18 cellular contexts compared by ENCODE assay signal in the genomic region with DNA sequence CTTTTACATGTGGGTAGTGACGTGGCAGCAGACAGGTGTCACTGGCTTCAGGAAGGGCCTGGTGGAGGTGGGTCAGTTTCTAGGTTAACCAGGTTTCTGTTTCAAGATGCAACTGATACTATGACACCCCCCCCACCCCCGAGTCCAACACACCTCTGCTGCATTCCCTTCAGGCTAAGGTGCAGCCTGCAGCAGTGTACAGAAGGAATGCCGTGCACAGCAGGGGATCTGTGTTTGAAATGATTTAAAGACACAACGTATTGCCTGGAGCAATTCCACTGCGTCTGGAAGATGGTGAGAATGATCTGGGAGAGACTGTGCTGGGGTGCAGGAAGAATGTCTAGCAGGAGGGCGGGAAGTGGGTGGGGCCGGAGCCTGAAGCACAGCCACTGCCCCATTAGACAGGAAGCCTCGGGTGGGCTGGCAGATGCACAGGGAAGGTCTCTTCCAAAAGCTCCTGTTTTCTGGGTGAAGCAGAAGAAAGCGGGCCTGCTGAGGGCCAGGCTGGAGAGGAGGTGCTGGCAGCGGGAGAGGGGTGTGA. TPM values are rescaled to one million over a fixed set of nuclear protein-coding genes. Genes with fewer than 3 reads are reported as not detected.
A peak's percentile ranks its signal among the peaks of the same experiment; 100 is the strongest.
DNase-seq lines count a peak whose midpoint lies in the region; ATAC-seq and TF ChIP-seq lines count a peak whose summit lies in the region.
"Had no signal": no experiment of that assay in that cellular context is flagged by ENCODE, and none has a peak within 500 bp of the region (broad histone marks: within the 10 kb centered on the region; RNA-seq: fewer than 3 reads in every experiment).

No MANE protein-coding gene starts in this region.

- H3K27me3 ChIP-seq in breast epithelium = no peaks in the 10 kb centered on the region

- no TSS peak for BruUV-seq in MCF 10A (replicated peaks; lab: Mats Ljungman, UMichigan)

- intact Hi-C loops in MCF 10A (cut with micrococcal nuclease) = no loop called here
- intact Hi-C loops in breast epithelium (cut with DNase I; ENCODE audit: low total_unique reads) = no loop called here
- intact Hi-C loops in left colon (cut with DNase I, micrococcal nuclease) = no loop called here

- no peaks in the 10 kb centered on the region for H3K4me1 ChIP-seq in breast epithelium

- H3K27me3 Mint-ChIP-seq in MCF 10A (ENCODE audit: insufficient read depth, unreplicated experiment) (no peaks in the 10 kb centered on the region), type B pancreatic cell (no peaks in the 10 kb centered on the region)

- H3K27ac ChIP-seq in breast epithelium (no peak overlapping the region), SK-N-MC (peak overlapping the region; percentile 63)
- H3K27ac ChIP-seq: coronary artery, thoracic aorta had no signal

- TF ChIP-seq POLR2A in breast epithelium (IDR thresholded peaks at IDR 0.05) = no peak

- H3K9me3 ChIP-seq in breast epithelium (no peaks in the 10 kb centered on the region), SK-N-MC (ENCODE audit: low read depth, low read length) (no peaks in the 10 kb centered on the region)
- H3K9me3 ChIP-seq: thoracic aorta had no signal

- peak; percentile 16 for ATAC-seq in left colon

- peaks cover 6% of the 10 kb centered on the region for H3K4me1 Mint-ChIP-seq in MCF 10A (ENCODE audit: insufficient read depth, unreplicated experiment)
- peaks cover 7% of the 10 kb centered on the region for H3K4me1 Mint-ChIP-seq in type B pancreatic cell (ENCODE audit: unreplicated experiment)

- no peak overlapping the region for H3K4me3 Mint-ChIP-seq in MCF 10A (ENCODE audit: unreplicated experiment)
- peak overlapping the region; percentile 44 for H3K4me3 Mint-ChIP-seq in type B pancreatic cell
- H3K4me3 Mint-ChIP-seq: brain, CD14-positive monocyte, H9 had no signal

- no peak overlapping the region for H3K9ac ChIP-seq in SK-N-MC (ENCODE audit: insufficient read length)

- H3K36me3 Mint-ChIP-seq in MCF 10A (ENCODE audit: insufficient read depth, unreplicated experiment) (peaks cover 32% of the 10 kb centered on the region), type B pancreatic cell (peaks cover 5% of the 10 kb centered on the region)
- H3K36me3 Mint-ChIP-seq: brain had no signal

- H3K9me3 Mint-ChIP-seq in MCF 10A (ENCODE audit: unreplicated experiment) (no peaks in the 10 kb centered on the region), type B pancreatic cell (no peaks in the 10 kb centered on the region)
- H3K9me3 Mint-ChIP-seq: CD14-positive monocyte, H9 had no signal

- DNase-seq in MCF 10A (ENCODE audit: unreplicated experiment) = peak; percentile 58
- DNase-seq in breast epithelium (ENCODE audit: low spot score in 2 of 2) = no peak
- DNase-seq in SK-N-MC (ENCODE audit: low read depth, low spot score) = peak; percentile 87
- no peak for DNase-seq in left colon
- no peak for DNase-seq in type B pancreatic cell (ENCODE audit: extremely low spot score, unreplicated experiment)
- DNase-seq in NCI-H2171 treated with DMSO at 0.1 percent for 48 hours (lab: John Stamatoyannopoulos, UW) = no peak
- no peak for DNase-seq in stimulated activated CD4-positive, alpha-beta T cell treated with anti-CD3 and anti-CD28 coated beads, Interleukin-12 subunit alpha, Interleukin-12 subunit beta, amount 100 ng/mL, for 4 hours
- no peak for DNase-seq in nucleus accumbens (lab: John Stamatoyannopoulos, UW)
- DNase-seq: activated CD4-positive, CD25-positive, alpha-beta regulatory T cell; H9; hippocampal formation; kidney glomerular epithelial cell; NCI-H2029; Right ventricle myocardium superior had no signal

- no peak for TF ChIP-seq CTCF in MCF 10A (IDR thresholded peaks at IDR 0.05; ENCODE audit: unreplicated experiment)
- TF ChIP-seq CTCF in breast epithelium (IDR thresholded peaks at IDR 0.05) = no peak
- TF ChIP-seq CTCF in type B pancreatic cell (conservative IDR thresholded peaks at IDR 0.05) = no peak

- CTCF ChIA-PET in MCF 10A (lab: Yijun Ruan, JAX) = no interaction called here

- POLR2A ChIA-PET in MCF 10A (lab: Yijun Ruan, JAX) = no interaction called here

- H3K4me3 ChIP-seq in breast epithelium = no peak overlapping the region
- peak overlapping the region; percentile 47 for H3K4me3 ChIP-seq in SK-N-MC
- H3K4me3 ChIP-seq: coronary artery, thoracic aorta had no signal

- H3K27ac Mint-ChIP-seq in MCF 10A (ENCODE audit: low read depth, unreplicated experiment) (no peak overlapping the region), type B pancreatic cell (peak overlapping the region; percentile 93)

- H3K36me3 ChIP-seq in breast epithelium (peaks cover 5% of the 10 kb centered on the region), SK-N-MC (ENCODE audit: insufficient read depth, low read length) (peaks cover 45% of the 10 kb centered on the region)

RNA-seq across cellular contexts. Expression of a gene that starts 11.9 kb away (rescaled TPM):
- 6.8 and 9.7 TPM in 2 replicates for total RNA-seq in MCF 10A (2022)
- total RNA-seq in breast epithelium = 1 to 10 TPM in 2 of 3 donors, under 1 TPM in 1; 0.48 to 9.8 (median 6.9) TPM
- 10 to 100 TPM; 11.0 to 12.9 TPM for total RNA-seq in left colon
- total RNA-seq in type B pancreatic cell (ENCODE audit: low replicate concordance) = 6.7 and 9.7 TPM in 2 replicates

Comparison
In these comparisons a context has a peak if more than half of its experiments do, and no peak if none do; other contexts are left out.
1. DNase-seq: peak in MCF 10A (single experiment) and SK-N-MC (single experiment); none in breast epithelium (0 of 2), left colon (0 of 2), type B pancreatic cell (single experiment), NCI-H2171 treated with DMSO at 0.1 percent for 48 hours (single experiment), stimulated activated CD4-positive, alpha-beta T cell treated with anti-CD3 and anti-CD28 coated beads, Interleukin-12 subunit alpha, Interleukin-12 subunit beta, amount 100 ng/mL, for 4 hours (single experiment) and nucleus accumbens (0 of 56).